20 cellular contexts compared by ENCODE assay signal in genomic region chr1:62218603-62219002, GRCh38. TPM values are rescaled to one million over a fixed set of nuclear protein-coding genes. Genes with fewer than 3 reads are reported as not detected.
"Had no signal": no experiment of that assay in that cellular context is flagged by ENCODE, and none has a peak within 500 bp of the region (broad histone marks: within the 10 kb centered on the region; RNA-seq: fewer than 3 reads in every experiment).

No MANE protein-coding gene starts in this region.

- ATAC-seq: esophagus mucosa; heart right ventricle; left lobe of liver; mucosa of descending colon; natural killer cell; stimulated activated naive CD8-positive, alpha-beta T cell treated with anti-CD3 and anti-CD28 coated beads, Interleukin-15, Interleukin-2, amounts not matched to agents 100 U/mL and 50 U/mL, for 24 hours had no signal

- H3K36me3 Mint-ChIP-seq: natural killer cell, type B pancreatic cell had no signal

- H3K27me3 Mint-ChIP-seq: type B pancreatic cell had no signal

- H3K27ac ChIP-seq: coronary artery, dorsolateral prefrontal cortex, heart right ventricle, right atrium auricular region, sigmoid colon, suprapubic skin, thyroid gland had no signal

- H3K9me3 Mint-ChIP-seq: natural killer cell had no signal

- H3K9me3 ChIP-seq: heart right ventricle, mucosa of descending colon, right atrium auricular region, sigmoid colon, suprapubic skin, thyroid gland had no signal

- H3K27ac Mint-ChIP-seq: natural killer cell, type B pancreatic cell had no signal

- DNase-seq: dorsolateral prefrontal cortex; effector memory CD4-positive, alpha-beta T cell; heart right ventricle; hypothalamus; mucosa of descending colon; natural killer cell; small intestine; stimulated activated CD4-positive, alpha-beta T cell treated with anti-CD3 and anti-CD28 coated beads, Interleukin-12 subunit alpha, Interleukin-12 subunit beta, amount 100 ng/mL, for 4 hours; stimulated activated naive CD8-positive, alpha-beta T cell treated with anti-CD3 and anti-CD28 coated beads, Interleukin-15, Interleukin-2, amounts not matched to agents 100 U/mL and 50 U/mL, for 24 hours; thyroid gland had no signal

- H3K27me3 ChIP-seq: dorsolateral prefrontal cortex, heart right ventricle, right atrium auricular region, sigmoid colon, suprapubic skin, thyroid gland had no signal

- H3K4me1 ChIP-seq: heart right ventricle, right atrium auricular region, sigmoid colon, suprapubic skin, thyroid gland had no signal

- H3K4me1 Mint-ChIP-seq: natural killer cell, neural crest cell had no signal

- H3K4me3 Mint-ChIP-seq: natural killer cell, neural crest cell, type B pancreatic cell had no signal

RNA-seq across cellular contexts. Expression of gene L1TD1, which starts 24.0 kb away (rescaled TPM):
- total RNA-seq: esophagus mucosa, glomerular endothelial cell, osteocyte, right atrium auricular region had no signal
